9 cellular contexts compared by ENCODE assay signal in the genomic region with DNA sequence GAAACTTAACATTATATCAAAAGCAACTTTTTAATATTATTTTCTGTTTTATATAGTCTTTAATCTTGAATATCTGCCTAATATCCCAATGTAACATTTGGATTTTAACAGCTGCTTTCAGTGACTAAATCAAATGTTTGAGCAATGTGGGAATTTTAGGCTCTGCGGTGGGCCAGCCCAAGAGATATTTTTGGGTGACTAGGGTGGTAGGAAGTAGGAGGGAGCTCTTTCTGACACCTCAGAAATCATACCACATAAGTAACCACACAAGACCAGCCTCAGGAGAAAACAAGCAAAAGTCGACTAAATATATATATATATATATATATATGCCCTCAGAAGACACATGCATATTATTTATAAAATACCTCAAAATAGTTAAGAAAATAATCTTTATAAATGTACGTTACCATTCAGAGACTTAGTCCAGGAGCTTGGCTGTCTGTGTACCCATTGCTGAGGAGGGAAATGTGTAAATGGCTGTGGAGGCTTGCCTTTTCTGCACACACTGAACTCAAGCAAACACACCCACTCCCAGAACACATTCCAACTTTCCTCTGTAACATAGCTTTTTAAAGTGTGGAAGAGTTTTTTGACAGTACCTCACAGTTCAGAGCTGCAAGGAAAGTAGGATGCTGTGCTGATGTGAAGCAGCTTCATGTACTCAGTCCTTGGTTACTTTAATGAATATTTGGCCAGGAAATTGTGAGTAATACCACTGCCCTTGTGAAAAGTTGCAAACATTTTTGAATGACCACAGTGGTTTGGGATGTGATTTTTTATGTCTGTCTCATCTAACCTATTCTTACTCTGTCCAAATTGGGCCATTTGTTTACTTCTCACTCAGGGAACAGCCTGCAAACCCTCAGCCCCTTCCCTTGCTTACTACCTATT. TPM values are rescaled to one million over a fixed set of nuclear protein-coding genes. Genes with fewer than 3 reads are reported as not detected.
DNase-seq lines count a peak whose midpoint lies in the region; ATAC-seq, FAIRE-seq and TF ChIP-seq lines count a peak whose summit lies in the region.
"Had no signal": no experiment of that assay in that cellular context is flagged by ENCODE, and none has a peak within 500 bp of the region (broad histone marks: within the 10 kb centered on the region; RNA-seq: fewer than 3 reads in every experiment).

A gene with protein sequence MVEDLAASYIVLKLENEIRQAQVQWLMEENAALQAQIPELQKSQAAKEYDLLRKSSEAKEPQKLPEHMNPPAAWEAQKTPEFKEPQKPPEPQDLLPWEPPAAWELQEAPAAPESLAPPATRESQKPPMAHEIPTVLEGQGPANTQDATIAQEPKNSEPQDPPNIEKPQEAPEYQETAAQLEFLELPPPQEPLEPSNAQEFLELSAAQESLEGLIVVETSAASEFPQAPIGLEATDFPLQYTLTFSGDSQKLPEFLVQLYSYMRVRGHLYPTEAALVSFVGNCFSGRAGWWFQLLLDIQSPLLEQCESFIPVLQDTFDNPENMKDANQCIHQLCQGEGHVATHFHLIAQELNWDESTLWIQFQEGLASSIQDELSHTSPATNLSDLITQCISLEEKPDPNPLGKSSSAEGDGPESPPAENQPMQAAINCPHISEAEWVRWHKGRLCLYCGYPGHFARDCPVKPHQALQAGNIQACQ (minus strand): TSS at position 478 of the 894 bp plus-strand sequence. CDS start 908 bp downstream, outside the sequence.

- H3K9ac ChIP-seq in SK-N-SH = peak within 1 kb of the TSS; percentile 16; the same call in 1 of the 2 replicates

- H3K4me1 ChIP-seq in ACC112 (ENCODE audit: control insufficient read depth, insufficient read depth, low read length, unreplicated experiment) (peaks cover 23% of the 10 kb centered on the region), SK-N-SH (ENCODE audit: control insufficient read depth in 1 of 2, insufficient read depth in 2 of 2, low read depth in 1 of 2, low read length in 1 of 2) (no peaks in the 10 kb centered on the region)

- TF ChIP-seq RAD21 in SK-N-SH (IDR thresholded peaks at IDR 0.05; ENCODE audit: low read length) = no peak

- H4K20me1 ChIP-seq in SK-N-SH (ENCODE audit: insufficient read depth) = no peaks in the 10 kb centered on the region

- H3K36me3 ChIP-seq in ACC112 (ENCODE audit: insufficient read depth, low read length) (no peaks in the 10 kb centered on the region), SK-N-SH (replicated peaks in 1 of 2; ENCODE audit: control insufficient read depth in 1 of 2, insufficient read depth in 2 of 2, low read length in 1 of 2) (no peaks in the 10 kb centered on the region), H7 (replicated peaks; ENCODE audit: control insufficient read depth, insufficient read depth, low read length) (no peaks in the 10 kb centered on the region)

- FAIRE-seq in GM19239 (lab: Jason Lieb, UNC) = peak; percentile 91

- H3F3A ChIP-seq in SK-N-SH (replicated peaks; ENCODE audit: insufficient read depth) = no peaks in the 10 kb centered on the region

- H3K79me2 ChIP-seq in ACC112 (ENCODE audit: control insufficient read depth, insufficient read depth, low read length, unreplicated experiment) = no peaks in the 10 kb centered on the region
- H3K79me2 ChIP-seq in SK-N-SH (ENCODE audit: insufficient read depth) = no peaks in the 10 kb centered on the region

- CTCF ChIA-PET in SK-N-SH (lab: Yijun Ruan, JAX) = interaction anchor here (1.5 kb wide), 1 partner anchor 423 kb away, joined by 3 read pairs; no protein-coding TSS in a partner anchor

- no peak for TF ChIP-seq EP300 in SK-N-SH (IDR thresholded peaks at IDR 0.05; ENCODE audit: borderline replicate concordance in 1 of 2, low read depth in 1 of 2, low read length in 1 of 2)

- no peaks in the 10 kb centered on the region for H3K27me3 ChIP-seq in ACC112 (ENCODE audit: insufficient read depth, low read length)
- no peaks in the 10 kb centered on the region; the same call in 1 of the 2 replicates for H3K27me3 ChIP-seq in SK-N-SH (ENCODE audit: insufficient read depth)
- no peaks in the 10 kb centered on the region for H3K27me3 ChIP-seq in H7 (ENCODE audit: control insufficient read depth, insufficient read depth, low read length)

- intact Hi-C loops in left colon (cut with DNase I, micrococcal nuclease) = no loop called here

- H3K9me2 ChIP-seq in SK-N-SH = no peaks in the 10 kb centered on the region

- 9% methylated on average over 3 of the region's 3 CpGs for WGBS in SK-N-SH (ENCODE audit: low lambda C conversion rate)

- DNase-seq in GM19239 (ENCODE audit: insufficient read length, low spot score) (no peak), SK-N-SH (no peak), foreskin fibroblast (peak; percentile 57 to 70), left colon (no peak), H7 (no peak), left lobe of liver (ENCODE audit: low spot score) (no peak)
- DNase-seq in stimulated activated CD4-positive, alpha-beta T cell treated with anti-CD3 and anti-CD28 coated beads, Interleukin-12 subunit alpha, Interleukin-12 subunit beta, amount 100 ng/mL, for 4 hours = no peak
- DNase-seq: activated naive CD8-positive, alpha-beta T cell treated with anti-CD3 and anti-CD28 coated beads for 36 hours had no signal

- peak within 1 kb of the TSS; percentile 14 for H2AFZ ChIP-seq in ACC112 (ENCODE audit: low read length, unreplicated experiment)
- peak within 1 kb of the TSS; percentile 35; the same call in 1 of the 2 replicates for H2AFZ ChIP-seq in SK-N-SH (ENCODE audit: low read depth)

- peak within 1 kb of the TSS; percentile 45; the same call in 1 of the 2 replicates for H3K4me2 ChIP-seq in SK-N-SH

- H3K4me3 ChIP-seq in ACC112 (ENCODE audit: low read depth, low read length) = no peak within 1 kb of the TSS
- no peak within 1 kb of the TSS for H3K4me3 ChIP-seq in SK-N-SH (ENCODE audit: low read depth in 2 of 2, low read length in 1 of 2)
- H3K4me3 ChIP-seq in foreskin fibroblast (ENCODE audit: low read depth in 1 of 2, low read length in 2 of 2) = no peak within 1 kb of the TSS
- no peak within 1 kb of the TSS for H3K4me3 ChIP-seq in H7 (ENCODE audit: insufficient read depth, low read depth, low read length)

- peak within 1 kb of the TSS; percentile 57 for H3K27ac ChIP-seq in ACC112 (ENCODE audit: low read depth, low read length)
- peak within 1 kb of the TSS in 1 of 2 experiments; percentile 51; a peak in 2 of 4 replicates for H3K27ac ChIP-seq in SK-N-SH (ENCODE audit: low read depth in 2 of 2, low read length in 1 of 2)

- TF ChIP-seq CTCF in SK-N-SH (IDR thresholded peaks at IDR 0.05) (no peak), foreskin fibroblast (IDR thresholded peaks at IDR 0.05; ENCODE audit: low read depth, low read length) (no peak)

- ATAC-seq in left colon (no peak), left lobe of liver (no peak)

- H3K9me3 ChIP-seq in SK-N-SH = no peaks in the 10 kb centered on the region

- POLR2A ChIA-PET in SK-N-SH (lab: Yijun Ruan, JAX) = no interaction called here

TF ChIP-seq in SK-N-SH, 30 proteins besides CTCF, POLR2A, EP300 and RAD21 (continues in another document):
- TF ChIP-seq FOSL2 (IDR thresholded peaks at IDR 0.05; ENCODE audit: borderline replicate concordance, low read depth) (peak; percentile 48; the same call in 1 of the 2 replicates), CHD2 (IDR thresholded peaks at IDR 0.05; ENCODE audit: low read length, partially characterized antibody) (no peak), RCOR1 (IDR thresholded peaks at IDR 0.05; ENCODE audit: low read length) (no peak), SMC3 (IDR thresholded peaks at IDR 0.05; ENCODE audit: low read depth, low read length) (no peak), TCF12 (IDR thresholded peaks at IDR 0.05) (peak; percentile 42; the same call in 1 of the 2 replicates), YY1 (IDR thresholded peaks at IDR 0.05; ENCODE audit: low read depth) (no peak), TAF1 (IDR thresholded peaks at IDR 0.05; ENCODE audit: borderline replicate concordance, low read depth, low read length) (no peak), NFIC (IDR thresholded peaks at IDR 0.05; ENCODE audit: borderline replicate concordance) (peak; percentile 39), POLR2AphosphoS5 (IDR thresholded peaks at IDR 0.05; ENCODE audit: low read depth, low read length) (no peak), TEAD4 (IDR thresholded peaks at IDR 0.05; ENCODE audit: borderline replicate concordance, insufficient read depth) (no peak)
- TF ChIP-seq, protein P1, sequence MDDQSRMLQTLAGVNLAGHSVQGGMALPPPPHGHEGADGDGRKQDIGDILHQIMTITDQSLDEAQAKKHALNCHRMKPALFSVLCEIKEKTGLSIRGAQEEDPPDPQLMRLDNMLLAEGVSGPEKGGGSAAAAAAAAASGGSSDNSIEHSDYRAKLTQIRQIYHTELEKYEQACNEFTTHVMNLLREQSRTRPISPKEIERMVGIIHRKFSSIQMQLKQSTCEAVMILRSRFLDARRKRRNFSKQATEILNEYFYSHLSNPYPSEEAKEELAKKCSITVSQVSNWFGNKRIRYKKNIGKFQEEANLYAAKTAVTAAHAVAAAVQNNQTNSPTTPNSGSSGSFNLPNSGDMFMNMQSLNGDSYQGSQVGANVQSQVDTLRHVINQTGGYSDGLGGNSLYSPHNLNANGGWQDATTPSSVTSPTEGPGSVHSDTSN (IDR thresholded peaks at IDR 0.05) = peak; percentile 53

RNA-seq across cellular contexts. Expression of the gene that starts here (rescaled TPM):
- polyA plus RNA-seq in SK-N-SH (2012; rRNA removed) = 0.64 and 0.80 TPM in 2 replicates
- polyA plus RNA-seq in SK-N-SH (2012; cell fraction: cytosol; rRNA removed) = 0.58 and 0.64 TPM in 2 replicates
- polyA plus RNA-seq in SK-N-SH (2012; cell fraction: nucleus; rRNA removed) = 0.46 and 0.49 TPM in 2 replicates
- total RNA-seq in left colon (under 1 TPM in 1 of 2 donors, not detected in 1; 0.08 TPM), left lobe of liver (not detected)
- total RNA-seq in H7 (2014; rRNA removed; shearing (Covaris generic)) = not detected in 2 replicates
- total RNA-seq: activated naive CD8-positive, alpha-beta T cell treated with anti-CD3 and anti-CD28 coated beads for 36 hours had no signal

Comparison
In these comparisons a context has a peak if more than half of its experiments do, and no peak if none do; other contexts are left out.
1. DNase-seq: peak in foreskin fibroblast (2 of 2); none in GM19239 (single experiment), SK-N-SH (single experiment), left colon (0 of 2), H7 (single experiment), left lobe of liver (single experiment) and stimulated activated CD4-positive, alpha-beta T cell treated with anti-CD3 and anti-CD28 coated beads, Interleukin-12 subunit alpha, Interleukin-12 subunit beta, amount 100 ng/mL, for 4 hours (single experiment).